19 cellular contexts compared by ENCODE assay signal in the genomic region with DNA sequence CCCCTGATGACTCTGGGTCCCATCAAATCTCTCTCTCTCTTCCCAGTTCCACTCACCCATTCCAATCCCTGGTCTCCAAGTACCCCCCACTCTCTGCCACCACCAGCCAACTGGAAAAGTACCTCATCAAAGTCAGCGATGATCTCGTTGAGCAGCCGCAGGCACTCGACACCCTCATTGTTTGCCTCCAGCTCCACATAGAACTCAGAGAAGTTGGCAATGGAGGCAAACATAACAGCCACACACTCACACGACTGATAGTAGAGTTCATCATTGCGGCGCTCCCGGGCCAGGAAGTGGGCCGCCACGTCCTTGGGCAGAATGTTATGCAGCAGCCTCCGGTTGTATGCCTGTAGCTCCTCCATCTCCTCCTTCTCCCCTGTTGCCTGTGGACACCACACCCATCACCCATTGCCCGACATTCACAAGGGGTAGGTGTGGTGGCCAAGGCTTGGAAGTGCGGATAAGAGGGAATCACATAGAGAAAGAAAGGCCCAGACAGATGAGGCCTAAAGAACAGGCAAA. TPM values are rescaled to one million over a fixed set of nuclear protein-coding genes. Genes with fewer than 3 reads are reported as not detected.
A peak's percentile ranks its signal among the peaks of the same experiment; 100 is the strongest.
DNase-seq lines count a peak whose midpoint lies in the region; ATAC-seq, FAIRE-seq and TF ChIP-seq lines count a peak whose summit lies in the region.
"Had no signal": no experiment of that assay in that cellular context is flagged by ENCODE, and none has a peak within 500 bp of the region (broad histone marks: within the 10 kb centered on the region; RNA-seq: fewer than 3 reads in every experiment).

No MANE protein-coding gene starts in this region.

- H3K4me1 Mint-ChIP-seq in activated naive CD8-positive, alpha-beta T cell treated with anti-CD3 and anti-CD28 coated beads, Interleukin-2, amount 10 ng/mL, durations not matched to agents 7 days and 5 days: peaks cover 10% of the 10 kb centered on the region
- no peaks in the 10 kb centered on the region for H3K4me1 Mint-ChIP-seq in activated naive CD8-positive, alpha-beta T cell treated with anti-CD3 and anti-CD28 coated beads, Interleukin-2, amount 50 U/mL, for 24 hours
- peaks cover 12% of the 10 kb centered on the region for H3K4me1 Mint-ChIP-seq in chondrocyte (ENCODE audit: low read depth)
- H3K4me1 Mint-ChIP-seq: B cell, IgD-negative memory B cell had no signal

- no peaks in the 10 kb centered on the region for H3K9me3 ChIP-seq in osteoblast (ENCODE audit: low read depth, low read length)
- H3K9me3 ChIP-seq: BLaER1 treated with 17β-estradiol and CSF1 and Interleukin-3, amounts not matched to agents 10 nM and 100 nM had no signal

- FAIRE-seq in urothelium cell line (lab: Jason Lieb, UNC): peak; percentile 5
- FAIRE-seq: GM12878, H54, HepG2 had no signal

- H4K20me1 ChIP-seq in osteoblast (ENCODE audit: insufficient read depth, low read length): peaks cover 16% of the 10 kb centered on the region
- H4K20me1 ChIP-seq: BLaER1 treated with 17β-estradiol and CSF1 and Interleukin-3, amounts not matched to agents 10 nM and 100 nM had no signal

- H3K27ac Mint-ChIP-seq in activated naive CD8-positive, alpha-beta T cell treated with anti-CD3 and anti-CD28 coated beads, Interleukin-2, amount 10 ng/mL, durations not matched to agents 7 days and 5 days: peak overlapping the region; percentile 23
- H3K27ac Mint-ChIP-seq in activated naive CD8-positive, alpha-beta T cell treated with anti-CD3 and anti-CD28 coated beads, Interleukin-2, amount 50 U/mL, for 24 hours: no peak overlapping the region
- no peak overlapping the region for H3K27ac Mint-ChIP-seq in chondrocyte (ENCODE audit: unreplicated experiment)
- H3K27ac Mint-ChIP-seq: B cell; CD8-positive, alpha-beta T cell; GM23338 had no signal

- H3K4me3 Mint-ChIP-seq in activated naive CD8-positive, alpha-beta T cell treated with anti-CD3 and anti-CD28 coated beads, Interleukin-2, amount 10 ng/mL, durations not matched to agents 7 days and 5 days: peak overlapping the region; percentile 8
- no peak overlapping the region for H3K4me3 Mint-ChIP-seq in activated naive CD8-positive, alpha-beta T cell treated with anti-CD3 and anti-CD28 coated beads, Interleukin-2, amount 50 U/mL, for 24 hours
- H3K4me3 Mint-ChIP-seq in chondrocyte (ENCODE audit: unreplicated experiment): no peak overlapping the region
- H3K4me3 Mint-ChIP-seq: B cell; CD8-positive, alpha-beta T cell; GM23338; IgD-negative memory B cell had no signal

- no peak for TF ChIP-seq CTCF in chondrocyte (IDR thresholded peaks at IDR 0.05)
- no peak for TF ChIP-seq CTCF in osteoblast (IDR thresholded peaks at IDR 0.05; ENCODE audit: extremely low read depth, low read depth, low read length)

- H3K4me2 ChIP-seq in osteoblast (ENCODE audit: insufficient read depth, low read length): no peak overlapping the region
- H3K4me2 ChIP-seq: BLaER1 treated with 17β-estradiol and CSF1 and Interleukin-3, amounts not matched to agents 10 nM and 100 nM; GM23338 had no signal

- H3K36me3 Mint-ChIP-seq in activated naive CD8-positive, alpha-beta T cell treated with anti-CD3 and anti-CD28 coated beads, Interleukin-2, amount 10 ng/mL, durations not matched to agents 7 days and 5 days: no peaks in the 10 kb centered on the region
- no peaks in the 10 kb centered on the region for H3K36me3 Mint-ChIP-seq in activated naive CD8-positive, alpha-beta T cell treated with anti-CD3 and anti-CD28 coated beads, Interleukin-2, amount 50 U/mL, for 24 hours (ENCODE audit: low read depth)
- peaks cover 45% of the 10 kb centered on the region for H3K36me3 Mint-ChIP-seq in chondrocyte (ENCODE audit: low read depth)
- H3K36me3 Mint-ChIP-seq: CD8-positive, alpha-beta T cell; IgD-negative memory B cell had no signal

- ATAC-seq in activated naive CD8-positive, alpha-beta T cell treated with anti-CD3 and anti-CD28 coated beads, Interleukin-2, amount 10 ng/mL, durations not matched to agents 7 days and 5 days (ENCODE audit: low read depth): peak; percentile 40
- no peak for ATAC-seq in activated naive CD8-positive, alpha-beta T cell treated with anti-CD3 and anti-CD28 coated beads, Interleukin-2, amount 50 U/mL, for 24 hours
- no peak for ATAC-seq in GM18517 (IDR thresholded peaks at IDR 0.05; ENCODE audit: unreplicated experiment)
- no peak for ATAC-seq in GM18520 (IDR thresholded peaks at IDR 0.05; ENCODE audit: unreplicated experiment)
- ATAC-seq: CD8-positive, alpha-beta T cell; GM12878; GM23338; HepG2 had no signal

- H3K9me3 Mint-ChIP-seq in activated naive CD8-positive, alpha-beta T cell treated with anti-CD3 and anti-CD28 coated beads, Interleukin-2, amount 10 ng/mL, durations not matched to agents 7 days and 5 days: no peaks in the 10 kb centered on the region
- no peaks in the 10 kb centered on the region for H3K9me3 Mint-ChIP-seq in activated naive CD8-positive, alpha-beta T cell treated with anti-CD3 and anti-CD28 coated beads, Interleukin-2, amount 50 U/mL, for 24 hours
- H3K9me3 Mint-ChIP-seq in chondrocyte (ENCODE audit: low read depth): no peaks in the 10 kb centered on the region
- H3K9me3 Mint-ChIP-seq: CD8-positive, alpha-beta T cell; GM23338; IgD-negative memory B cell had no signal

- peaks cover 8% of the 10 kb centered on the region for H3K4me1 ChIP-seq in osteoblast (ENCODE audit: insufficient read depth, low read length)

- H3K79me2 ChIP-seq in osteoblast (ENCODE audit: insufficient read depth, low read length): no peaks in the 10 kb centered on the region

- no peak overlapping the region for H3K27ac ChIP-seq in osteoblast (ENCODE audit: low read depth, low read length)
- H3K27ac ChIP-seq: BLaER1 treated with 17β-estradiol and CSF1 and Interleukin-3, amounts not matched to agents 10 nM and 100 nM had no signal

- H3K36me3 ChIP-seq in osteoblast (ENCODE audit: insufficient read depth, low read length): peaks cover 69% of the 10 kb centered on the region

- no peak overlapping the region for H2AFZ ChIP-seq in osteoblast (ENCODE audit: low read length)
- H2AFZ ChIP-seq: GM23338 had no signal

- no peak overlapping the region for H3K4me3 ChIP-seq in osteoblast (ENCODE audit: insufficient read depth, low read length)
- H3K4me3 ChIP-seq: BLaER1 treated with 17β-estradiol and CSF1 and Interleukin-3, amounts not matched to agents 10 nM and 100 nM; GM12878; GM23338 had no signal

- DNase-seq in activated naive CD8-positive, alpha-beta T cell treated with anti-CD3 and anti-CD28 coated beads, Interleukin-2, amount 10 ng/mL, durations not matched to agents 7 days and 5 days: no peak
- no peak for DNase-seq in activated naive CD8-positive, alpha-beta T cell treated with anti-CD3 and anti-CD28 coated beads, Interleukin-2, amount 50 U/mL, for 24 hours
- DNase-seq in chondrocyte (ENCODE audit: low spot score) (peak; percentile 57), osteoblast (ENCODE audit: insufficient read length, low spot score, missing footprints) (peak; percentile 43), urothelium cell line (ENCODE audit: low spot score) (no peak)
- DNase-seq: Calu3; CD8-positive, alpha-beta T cell; DND-41; EL; HCEC 1CT had no signal

- peaks cover 8% of the 10 kb centered on the region for H3K27me3 Mint-ChIP-seq in activated naive CD8-positive, alpha-beta T cell treated with anti-CD3 and anti-CD28 coated beads, Interleukin-2, amount 10 ng/mL, durations not matched to agents 7 days and 5 days
- H3K27me3 Mint-ChIP-seq in activated naive CD8-positive, alpha-beta T cell treated with anti-CD3 and anti-CD28 coated beads, Interleukin-2, amount 50 U/mL, for 24 hours: peaks cover 2% of the 10 kb centered on the region
- no peaks in the 10 kb centered on the region for H3K27me3 Mint-ChIP-seq in chondrocyte (ENCODE audit: low read depth)
- H3K27me3 Mint-ChIP-seq: B cell had no signal

- no peaks in the 10 kb centered on the region for H3K27me3 ChIP-seq in osteoblast (ENCODE audit: insufficient read depth, low read length)
- H3K27me3 ChIP-seq: BLaER1 treated with 17β-estradiol and CSF1 and Interleukin-3, amounts not matched to agents 10 nM and 100 nM had no signal

- POLR2A ChIA-PET in activated naive CD8-positive, alpha-beta T cell treated with anti-CD3 and anti-CD28 coated beads, Interleukin-2, amount 10 ng/mL, durations not matched to agents 7 days and 5 days (lab: Charles Lee): no interaction called here

RNA-seq across cellular contexts. Expression of gene ADCY6, which starts 17.2 kb away (rescaled TPM):
- total RNA-seq in activated naive CD8-positive, alpha-beta T cell treated with anti-CD3 and anti-CD28 coated beads, Interleukin-2, amount 10 ng/mL, durations not matched to agents 7 days and 5 days: not detected
- total RNA-seq in chondrocyte (54.9 to 57.6 TPM (median 57.2 TPM) in 3 replicates), osteoblast (30.8 and 33.0 TPM in 2 replicates)
- total RNA-seq: B cell; CD8-positive, alpha-beta T cell had no signal

RNA-seq across cellular contexts. Expression of gene CACNB3, which starts 46.6 kb away (rescaled TPM):
- total RNA-seq in activated naive CD8-positive, alpha-beta T cell treated with anti-CD3 and anti-CD28 coated beads, Interleukin-2, amount 10 ng/mL, durations not matched to agents 7 days and 5 days: 10 to 100 TPM; 13.4 to 20.0 TPM
- total RNA-seq in chondrocyte: 57.5 to 72.6 TPM (median 69.5 TPM) in 3 replicates
- 10.9 and 15.2 TPM in 2 replicates for total RNA-seq in osteoblast

RNA-seq across cellular contexts. Expression of gene CCNT1, which starts 55.1 kb away (rescaled TPM):
- 10 to 100 TPM; 58.7 to 60.4 TPM for total RNA-seq in activated naive CD8-positive, alpha-beta T cell treated with anti-CD3 and anti-CD28 coated beads, Interleukin-2, amount 10 ng/mL, durations not matched to agents 7 days and 5 days
- 26.4 to 34.9 TPM (median 28.9 TPM) in 3 replicates for total RNA-seq in chondrocyte
- total RNA-seq in osteoblast: 25.0 and 32.1 TPM in 2 replicates

Comparison
In these comparisons a context has a peak if more than half of its experiments do, and no peak if none do; other contexts are left out.
1. DNase-seq: peak in chondrocyte (single experiment) and osteoblast (single experiment); none in activated naive CD8-positive, alpha-beta T cell treated with anti-CD3 and anti-CD28 coated beads, Interleukin-2, amount 10 ng/mL, durations not matched to agents 7 days and 5 days (single experiment), activated naive CD8-positive, alpha-beta T cell treated with anti-CD3 and anti-CD28 coated beads, Interleukin-2, amount 50 U/mL, for 24 hours (single experiment) and urothelium cell line (single experiment).
2. RNA of gene ADCY6, which starts 17.2 kb away (total RNA-seq): 54.9 to 57.6 TPM in chondrocyte and 30.8 to 33.0 TPM in osteoblast; not detected in activated naive CD8-positive, alpha-beta T cell treated with anti-CD3 and anti-CD28 coated beads, Interleukin-2, amount 10 ng/mL, durations not matched to agents 7 days and 5 days; every median in the first group is over 10 times any median in the second.